8 cellular contexts compared by ENCODE assay signal in genomic region chr5:87195104-87195581, GRCh38.
DNase-seq lines count a peak whose midpoint lies in the region; ATAC-seq, FAIRE-seq and TF ChIP-seq lines count a peak whose summit lies in the region.

No MANE protein-coding gene starts in this region.

- H2AFZ ChIP-seq in PC-9 (peak overlapping the region; percentile 3; the same call in 1 of the 2 replicates), keratinocyte (ENCODE audit: control insufficient read depth, low read length) (peak overlapping the region; percentile 63)

- dilution Hi-C loops in keratinocyte (cut with MboI; ENCODE audit: extremely low pct_ligation_motif_present, low sequenced_read_pairs): no loop called here

- H3K4me3 Mint-ChIP-seq in Calu3 (ENCODE audit: low read depth, unreplicated experiment): no peak overlapping the region

- BruUV-seq in Calu3 (replicated peaks; lab: Mats Ljungman, UMichigan) (no TSS peak), PC-9 (replicated peaks; lab: Mats Ljungman, UMichigan) (no TSS peak)

- POLR2A ChIA-PET in PC-9 (lab: Charles Lee; ENCODE audit: unreplicated experiment): interaction anchor here (0.7 kb wide), 2 partner anchors 40 to 74 kb away, joined by 4 to 5 read pairs; no protein-coding TSS in a partner anchor

- peaks cover 18% of the 10 kb centered on the region for H3K4me1 ChIP-seq in PC-9 (replicated peaks; ENCODE audit: insufficient read depth)
- peaks cover 17% of the 10 kb centered on the region for H3K4me1 ChIP-seq in keratinocyte (ENCODE audit: control insufficient read depth, extremely low read depth, insufficient read depth, low read length)

- peak; percentile 52 for FAIRE-seq in keratinocyte (lab: Jason Lieb, UNC)

- H3K79me2 ChIP-seq in PC-9 (ENCODE audit: low read depth): no peaks in the 10 kb centered on the region
- H3K79me2 ChIP-seq in keratinocyte (ENCODE audit: control insufficient read depth, insufficient read depth, low read length): no peaks in the 10 kb centered on the region

- no peak overlapping the region for H3K9ac ChIP-seq in keratinocyte (ENCODE audit: control insufficient read depth, extremely low read depth, insufficient read depth, low read length)

- peak; percentile 61 for ATAC-seq in GM21576 (IDR thresholded peaks at IDR 0.05; ENCODE audit: unreplicated experiment)
- no peak for ATAC-seq in HG03139 (IDR thresholded peaks at IDR 0.05; ENCODE audit: unreplicated experiment)

- H3K36me3 Mint-ChIP-seq in Calu3 (ENCODE audit: insufficient read depth, unreplicated experiment): no peaks in the 10 kb centered on the region

- DNase-seq in Calu3 (no peak), PC-9 (peak in 1 of 2 experiments; percentile 40), keratinocyte (ENCODE audit: low read depth, low spot score) (no peak), T1000 (lab: John Stamatoyannopoulos, UW) (no peak), DMS 273 treated with DMSO at 0.1 percent for 48 hours (lab: John Stamatoyannopoulos, UW) (no peak), NCI-H82 (lab: John Stamatoyannopoulos, UW) (no peak)

- H3F3A ChIP-seq in PC-9 (ENCODE audit: insufficient read depth, low read depth): 0 out of 2 replicates have a peak, but pooled peaks cover 9% of the 10 kb centered on the region

- H3K27ac Mint-ChIP-seq in Calu3 (ENCODE audit: unreplicated experiment): peak overlapping the region; percentile 18

- intact Hi-C loops in Calu3 (cut with micrococcal nuclease; ENCODE audit: unreplicated experiment) (no loop called here), PC-9 (cut with micrococcal nuclease; ENCODE audit: unreplicated experiment) (loop anchor here (10.0 kb wide), 1 partner anchor 70 kb away; the partner anchor contains the start of gene RASA1)

- H4K20me1 ChIP-seq in PC-9 (ENCODE audit: insufficient read depth) (no peaks in the 10 kb centered on the region), keratinocyte (ENCODE audit: control insufficient read depth, extremely low read depth, insufficient read depth, low read length) (no peaks in the 10 kb centered on the region)

- peaks cover 25% of the 10 kb centered on the region for H3K4me1 Mint-ChIP-seq in Calu3 (ENCODE audit: low read depth, unreplicated experiment)

- H3K27ac ChIP-seq in PC-9 (peak overlapping the region; percentile 29; the same call in 1 of the 2 replicates), keratinocyte (ENCODE audit: control insufficient read depth, insufficient read depth, low read length) (no peak overlapping the region)

- H3K4me2 ChIP-seq in PC-9 (peak overlapping the region; percentile 17; the same call in 1 of the 2 replicates), keratinocyte (ENCODE audit: control insufficient read depth, extremely low read depth, insufficient read depth, low read depth, low read length) (peak overlapping the region; percentile 59)

- no peaks in the 10 kb centered on the region for H3K9me3 Mint-ChIP-seq in Calu3 (ENCODE audit: low read depth, unreplicated experiment)

- no peak for TF ChIP-seq CTCF in Calu3 (IDR thresholded peaks at IDR 0.05; ENCODE audit: unreplicated experiment)
- TF ChIP-seq CTCF in PC-9 (conservative IDR thresholded peaks at IDR 0.05): no peak
- TF ChIP-seq CTCF in keratinocyte (optimal IDR thresholded peaks at IDR 0.05 in 1 of 3, IDR thresholded peaks at IDR 0.05 in 1 of 3, conservative IDR thresholded peaks at IDR 0.05 in 1 of 3; ENCODE audit: extremely low read depth in 1 of 3, insufficient read depth in 2 of 3, low read length in 3 of 3): no peak

- H3K27me3 ChIP-seq in PC-9 (ENCODE audit: insufficient read depth, low read depth) (no peaks in the 10 kb centered on the region), keratinocyte (ENCODE audit: control insufficient read depth, extremely low read depth, insufficient read depth, low read length) (no peaks in the 10 kb centered on the region)

- H3K9me2 ChIP-seq in PC-9 (ENCODE audit: insufficient read depth): no peaks in the 10 kb centered on the region

- no peaks in the 10 kb centered on the region for H3K36me3 ChIP-seq in PC-9 (ENCODE audit: low read depth)
- no peaks in the 10 kb centered on the region for H3K36me3 ChIP-seq in keratinocyte (ENCODE audit: control insufficient read depth in 2 of 2, extremely low read depth in 1 of 2, insufficient read depth in 2 of 2, low read length in 2 of 2)

- CTCF ChIA-PET in Calu3 (lab: Charles Lee) (interaction anchor here (0.7 to 1.3 kb wide), 3 partner anchors 10 to 15 kb away, joined by 3 to 5 read pairs (median 4); no protein-coding TSS in a partner anchor), PC-9 (lab: Charles Lee) (no interaction called here)

- H3K9me3 ChIP-seq in PC-9 (ENCODE audit: insufficient read depth, low read depth): no peaks in the 10 kb centered on the region
- no peaks in the 10 kb centered on the region for H3K9me3 ChIP-seq in keratinocyte (ENCODE audit: control insufficient read depth, low read depth, low read length)

- H3K4me3 ChIP-seq in PC-9 (no peak overlapping the region), keratinocyte (ENCODE audit: control insufficient read depth in 2 of 3, extremely low read depth in 1 of 3, insufficient read depth in 2 of 3, low read depth in 1 of 3, low read length in 3 of 3) (no peak overlapping the region)

- no peaks in the 10 kb centered on the region for H3K9me1 ChIP-seq in keratinocyte (ENCODE audit: control insufficient read depth, extremely low read depth, insufficient read depth, low read length)

- no peaks in the 10 kb centered on the region for H3K27me3 Mint-ChIP-seq in Calu3 (ENCODE audit: unreplicated experiment)
